Comparison of ENCODE assay signal across 26 cellular contexts in genomic region chr3:41323860-41324259, GRCh38.
A peak's percentile ranks its signal among the peaks of the same experiment; 100 is the strongest.
DNase-seq lines count a peak whose midpoint lies in the region; ATAC-seq and TF ChIP-seq lines count a peak whose summit lies in the region.
"Had no signal": no experiment of that assay in that cellular context is flagged by ENCODE, and none has a peak within 500 bp of the region (broad histone marks: within the 10 kb centered on the region; RNA-seq: fewer than 3 reads in every experiment).

No MANE protein-coding gene starts in this region.

- POLR2A ChIA-PET in RWPE1 (lab: Yijun Ruan, JAX; ENCODE audit: low non-redundant PET), result no interaction called here

- no peaks in the 10 kb centered on the region for H3K27me3 ChIP-seq in left ventricle myocardium inferior (ENCODE audit: low read depth)
- H3K27me3 ChIP-seq in right atrium auricular region, result no peaks in the 10 kb centered on the region
- H3K27me3 ChIP-seq: BLaER1 treated with 17β-estradiol and CSF1 and Interleukin-3, amounts not matched to agents 10 nM and 100 nM; MG63; SJSA1 had no signal

- H3K9me3 ChIP-seq in left ventricle myocardium inferior (replicated peaks) (no peaks in the 10 kb centered on the region), right atrium auricular region (no peaks in the 10 kb centered on the region), mucosa of descending colon (no peaks in the 10 kb centered on the region)
- H3K9me3 ChIP-seq: A549; BLaER1 treated with 17β-estradiol and CSF1 and Interleukin-3, amounts not matched to agents 10 nM and 100 nM; Caco-2; MG63; SJSA1 had no signal

- H3K4me1 ChIP-seq in left ventricle myocardium inferior (peaks cover 6% of the 10 kb centered on the region), right atrium auricular region (no peaks in the 10 kb centered on the region), mucosa of descending colon (ENCODE audit: low read depth) (no peaks in the 10 kb centered on the region)
- H3K4me1 ChIP-seq: BLaER1 treated with 17β-estradiol and CSF1 and Interleukin-3, amounts not matched to agents 10 nM and 100 nM had no signal

- CTCF ChIA-PET in RWPE1 (lab: Yijun Ruan, JAX), result interaction anchor here (0.6 kb wide), 1 partner anchor 609 kb away, joined by 3 read pairs; no protein-coding TSS in a partner anchor

- intact Hi-C loops in left ventricle myocardium inferior (cut with micrococcal nuclease), result no loop called here
- intact Hi-C loops in mucosa of descending colon (cut with DNase I, micrococcal nuclease), result no loop called here

- TF ChIP-seq CTCF in left ventricle myocardium inferior (IDR thresholded peaks at IDR 0.05; ENCODE audit: borderline replicate concordance) (no peak), right atrium auricular region (IDR thresholded peaks at IDR 0.05) (no peak), mucosa of descending colon (IDR thresholded peaks at IDR 0.05) (no peak), RWPE1 (conservative IDR thresholded peaks at IDR 0.05; ENCODE audit: low read depth) (no peak)

- no peaks in the 10 kb centered on the region for H3K36me3 ChIP-seq in left ventricle myocardium inferior
- no peaks in the 10 kb centered on the region for H3K36me3 ChIP-seq in right atrium auricular region
- H3K36me3 ChIP-seq in mucosa of descending colon (ENCODE audit: low read depth), result no peaks in the 10 kb centered on the region
- H3K36me3 ChIP-seq: BLaER1 treated with 17β-estradiol and CSF1 and Interleukin-3, amounts not matched to agents 10 nM and 100 nM; MG63; SJSA1 had no signal

- DNase-seq in left ventricle myocardium inferior (no peak), right atrium auricular region (ENCODE audit: low spot score) (no peak), SK-N-DZ (ENCODE audit: low spot score) (peak; percentile 2), iPS-NIHi11 (ENCODE audit: low spot score) (peak; percentile 16), retina (no peak), mucosa of descending colon (no peak), RWPE1 (ENCODE audit: low spot score) (no peak)
- DNase-seq: AML-193; Caco-2; CD4-positive, alpha-beta memory T cell; GM23248; H9; MG63; NCI-H1694; NCI-H2029 treated with DMSO at 0.1 percent for 48 hours; NCI-H2227 treated with DMSO at 0.1 percent for 48 hours; NCI-H524 treated with DMSO at 0.1 percent for 48 hours; NCI-H82; NK-92 treated with Interleukin-12 subunit alpha and Interleukin-12 subunit beta, amount 100 ng/mL, for 24 hours; PC-3; T-cell had no signal

- ATAC-seq in mucosa of descending colon, result no peak
- ATAC-seq: A549, K562, PC-3, Right ventricle myocardium inferior, T-cell had no signal

- peak overlapping the region; percentile 36 for H3K27ac ChIP-seq in left ventricle myocardium inferior (replicated peaks)
- H3K27ac ChIP-seq in right atrium auricular region, result no peak overlapping the region
- no peak overlapping the region for H3K27ac ChIP-seq in RWPE1
- H3K27ac ChIP-seq: A549; BLaER1 treated with 17β-estradiol and CSF1 and Interleukin-3, amounts not matched to agents 10 nM and 100 nM; GM23248; SJSA1 had no signal

- no peak overlapping the region for H3K4me3 ChIP-seq in left ventricle myocardium inferior
- no peak overlapping the region for H3K4me3 ChIP-seq in right atrium auricular region
- no peak overlapping the region for H3K4me3 ChIP-seq in mucosa of descending colon
- H3K4me3 ChIP-seq: A549; BLaER1 treated with 17β-estradiol and CSF1 and Interleukin-3, amounts not matched to agents 10 nM and 100 nM; GM23248; K562; MG63; SJSA1 had no signal

Comparison
In these comparisons a context has a peak if more than half of its experiments do, and no peak if none do; other contexts are left out.
1. DNase-seq: peak in SK-N-DZ (single experiment) and iPS-NIHi11 (single experiment); none in left ventricle myocardium inferior (single experiment), right atrium auricular region (single experiment), retina (single experiment), mucosa of descending colon (0 of 3) and RWPE1 (single experiment).